In genomic region chr7:37449621-37450020, GRCh38 we compare ENCODE assay signal across 8 cellular contexts. TPM values are rescaled to one million over a fixed set of nuclear protein-coding genes. Genes with fewer than 3 reads are reported as not detected.
DNase-seq lines count a peak whose midpoint lies in the region; ATAC-seq and TF ChIP-seq lines count a peak whose summit lies in the region.

No MANE protein-coding gene starts in this region.

- H3F3A ChIP-seq in neural cell (ENCODE audit: insufficient read depth, low read length, poor library complexity, severe bottlenecking): no peaks in the 10 kb centered on the region

- peak overlapping the region; percentile 31 to 78 for H3K4me3 ChIP-seq in CD4-positive, alpha-beta memory T cell (ENCODE audit: low read length in 2 of 2)
- H3K4me3 ChIP-seq in HUES64 (ENCODE audit: low read length) (peak overlapping the region; percentile 73), neural cell (ENCODE audit: low read length) (peak overlapping the region; percentile 86)

- H2AFZ ChIP-seq in neural cell (ENCODE audit: low read depth, low read length): no peak overlapping the region

- peaks cover 36% of the 10 kb centered on the region for H3K4me1 ChIP-seq in CD4-positive, alpha-beta memory T cell (ENCODE audit: insufficient read depth, low read length)
- peaks cover 20% of the 10 kb centered on the region for H3K4me1 ChIP-seq in HUES64 (ENCODE audit: insufficient read depth, low read length)

- peak overlapping the region; percentile 85 for H3K27ac ChIP-seq in CD4-positive, alpha-beta memory T cell (ENCODE audit: low read depth, low read length)
- H3K27ac ChIP-seq in HUES64 (ENCODE audit: low read depth, low read length) (no peak overlapping the region), neural cell (ENCODE audit: low read length) (no peak overlapping the region)

- H3K9me2 ChIP-seq in neural cell (ENCODE audit: insufficient read depth, low read length): no peaks in the 10 kb centered on the region

- peaks cover 2 to 3% of the 10 kb centered on the region in 2 donors for H3K27me3 Mint-ChIP-seq in CD4-positive, alpha-beta memory T cell
- H3K27me3 Mint-ChIP-seq in central memory CD8-positive, alpha-beta T cell: no peaks in the 10 kb centered on the region

- intact Hi-C loops in CD4-positive, alpha-beta memory T cell (cut with micrococcal nuclease): loop anchor here (1.0 to 5.0 kb wide), 9 partner anchors 8 to 727 kb away; partner anchors contain the start of gene AOAH

- peak in 1 of 5 donors; percentile 39 for DNase-seq in CD4-positive, alpha-beta memory T cell
- DNase-seq in central memory CD8-positive, alpha-beta T cell (ENCODE audit: low spot score in 2 of 2): no peak
- DNase-seq in AML-193 (lab: John Stamatoyannopoulos, UW) (no peak), NCI-H1930 (lab: John Stamatoyannopoulos, UW) (no peak)

- peak overlapping the region; percentile 96 to 99 (median 98) for H3K27ac Mint-ChIP-seq in CD4-positive, alpha-beta memory T cell
- peak overlapping the region; percentile 97 for H3K27ac Mint-ChIP-seq in central memory CD8-positive, alpha-beta T cell (ENCODE audit: low read depth)

- peaks cover 0 to 13% (median 3%) of the 10 kb centered on the region in 8 donors for H3K9me3 Mint-ChIP-seq in CD4-positive, alpha-beta memory T cell
- no peaks in the 10 kb centered on the region for H3K9me3 Mint-ChIP-seq in central memory CD8-positive, alpha-beta T cell

- CTCF ChIA-PET in CD4-positive, alpha-beta memory T cell (lab: Charles Lee; ENCODE audit: partially characterized antibody): interaction anchor here (0.6 to 6.9 kb wide), 25 partner anchors 10 to 568 kb away, joined by 3 to 76 read pairs (median 5); no protein-coding TSS in a partner anchor

- H3K9me3 ChIP-seq in CD4-positive, alpha-beta memory T cell (ENCODE audit: control insufficient read depth in 1 of 2, low read length in 2 of 2): no peaks in the 10 kb centered on the region
- H3K9me3 ChIP-seq in HUES64 (ENCODE audit: insufficient read depth, low read depth, low read length) (no peaks in the 10 kb centered on the region), neural cell (ENCODE audit: low read length) (no peaks in the 10 kb centered on the region)

- H3K9ac ChIP-seq in HUES64 (ENCODE audit: low read depth, low read length) (no peak overlapping the region), neural cell (ENCODE audit: low read length) (no peak overlapping the region)

- no peak for TF ChIP-seq RAD21 in neural cell (conservative IDR thresholded peaks at IDR 0.05)

- H3K36me3 ChIP-seq in CD4-positive, alpha-beta memory T cell (ENCODE audit: insufficient read depth, low read length): no peaks in the 10 kb centered on the region
- H3K36me3 ChIP-seq in HUES64 (ENCODE audit: insufficient read depth, low read length) (no peaks in the 10 kb centered on the region), neural cell (ENCODE audit: insufficient read depth, low read length) (no peaks in the 10 kb centered on the region)

- no peak for TF ChIP-seq EP300 in neural cell (conservative IDR thresholded peaks at IDR 0.05; ENCODE audit: poor library complexity, severe bottlenecking)

- H3K27me3 ChIP-seq in CD4-positive, alpha-beta memory T cell (ENCODE audit: insufficient read depth, low read length): no peaks in the 10 kb centered on the region
- H3K27me3 ChIP-seq in HUES64 (ENCODE audit: insufficient read depth, low read length) (peaks cover 27% of the 10 kb centered on the region), neural cell (ENCODE audit: insufficient read depth, low read depth, low read length) (peaks cover 3% of the 10 kb centered on the region)

- H3K4me2 ChIP-seq in neural cell (ENCODE audit: low read length): peak overlapping the region; percentile 28

- peaks cover 6% of the 10 kb centered on the region for H3K79me2 ChIP-seq in neural cell (replicated peaks; ENCODE audit: insufficient read depth, low read length)

- no peak for ATAC-seq in central memory CD8-positive, alpha-beta T cell (replicated peaks; ENCODE audit: extremely low read depth, poor library complexity, severe bottlenecking)
- ATAC-seq in GM18502 (IDR thresholded peaks at IDR 0.05; ENCODE audit: poor library complexity, unreplicated experiment) (no peak), GM19467 (IDR thresholded peaks at IDR 0.05; ENCODE audit: unreplicated experiment) (no peak)

- peaks cover 34 to 54% (median 43%) of the 10 kb centered on the region in 4 donors for H3K4me1 Mint-ChIP-seq in CD4-positive, alpha-beta memory T cell
- H3K4me1 Mint-ChIP-seq in central memory CD8-positive, alpha-beta T cell: peaks cover 39% of the 10 kb centered on the region

- POLR2A ChIA-PET in CD4-positive, alpha-beta memory T cell (lab: Charles Lee; ENCODE audit: partially characterized antibody): interaction anchor here (0.7 to 7.3 kb wide), 26 partner anchors 8 to 1758 kb away, joined by 3 to 123 read pairs (median 5); partner anchors contain the start of gene SEPTIN7

- H3K36me3 Mint-ChIP-seq in CD4-positive, alpha-beta memory T cell: peaks cover 5 to 26% of the 10 kb centered on the region in 2 donors
- H3K36me3 Mint-ChIP-seq in central memory CD8-positive, alpha-beta T cell (ENCODE audit: insufficient read depth): peaks cover 23% of the 10 kb centered on the region

- 18% methylated on average over 5 of the region's 5 CpGs for WGBS in HUES64

- H4K20me1 ChIP-seq in neural cell (ENCODE audit: insufficient read depth): no peaks in the 10 kb centered on the region

- no peak for TF ChIP-seq CTCF in neural cell (IDR thresholded peaks at IDR 0.05; ENCODE audit: poor library complexity, severe bottlenecking)

- H3K4me3 Mint-ChIP-seq in CD4-positive, alpha-beta memory T cell: peak overlapping the region; percentile 91 to 98 (median 97)
- peak overlapping the region; percentile 96 for H3K4me3 Mint-ChIP-seq in central memory CD8-positive, alpha-beta T cell

TF ChIP-seq in neural cell, 6 proteins besides CTCF, POLR2A, EP300 and RAD21:
- no peak for TF ChIP-seq TAF1 (IDR thresholded peaks at IDR 0.05; ENCODE audit: low read depth)
- no peak for TF ChIP-seq POLR2AphosphoS5 (IDR thresholded peaks at IDR 0.05)
- TF ChIP-seq MXI1 (conservative IDR thresholded peaks at IDR 0.05; ENCODE audit: poor library complexity, severe bottlenecking): no peak
- TF ChIP-seq SMC3 (conservative IDR thresholded peaks at IDR 0.05; ENCODE audit: poor library complexity): no peak
- TF ChIP-seq, protein P1, sequence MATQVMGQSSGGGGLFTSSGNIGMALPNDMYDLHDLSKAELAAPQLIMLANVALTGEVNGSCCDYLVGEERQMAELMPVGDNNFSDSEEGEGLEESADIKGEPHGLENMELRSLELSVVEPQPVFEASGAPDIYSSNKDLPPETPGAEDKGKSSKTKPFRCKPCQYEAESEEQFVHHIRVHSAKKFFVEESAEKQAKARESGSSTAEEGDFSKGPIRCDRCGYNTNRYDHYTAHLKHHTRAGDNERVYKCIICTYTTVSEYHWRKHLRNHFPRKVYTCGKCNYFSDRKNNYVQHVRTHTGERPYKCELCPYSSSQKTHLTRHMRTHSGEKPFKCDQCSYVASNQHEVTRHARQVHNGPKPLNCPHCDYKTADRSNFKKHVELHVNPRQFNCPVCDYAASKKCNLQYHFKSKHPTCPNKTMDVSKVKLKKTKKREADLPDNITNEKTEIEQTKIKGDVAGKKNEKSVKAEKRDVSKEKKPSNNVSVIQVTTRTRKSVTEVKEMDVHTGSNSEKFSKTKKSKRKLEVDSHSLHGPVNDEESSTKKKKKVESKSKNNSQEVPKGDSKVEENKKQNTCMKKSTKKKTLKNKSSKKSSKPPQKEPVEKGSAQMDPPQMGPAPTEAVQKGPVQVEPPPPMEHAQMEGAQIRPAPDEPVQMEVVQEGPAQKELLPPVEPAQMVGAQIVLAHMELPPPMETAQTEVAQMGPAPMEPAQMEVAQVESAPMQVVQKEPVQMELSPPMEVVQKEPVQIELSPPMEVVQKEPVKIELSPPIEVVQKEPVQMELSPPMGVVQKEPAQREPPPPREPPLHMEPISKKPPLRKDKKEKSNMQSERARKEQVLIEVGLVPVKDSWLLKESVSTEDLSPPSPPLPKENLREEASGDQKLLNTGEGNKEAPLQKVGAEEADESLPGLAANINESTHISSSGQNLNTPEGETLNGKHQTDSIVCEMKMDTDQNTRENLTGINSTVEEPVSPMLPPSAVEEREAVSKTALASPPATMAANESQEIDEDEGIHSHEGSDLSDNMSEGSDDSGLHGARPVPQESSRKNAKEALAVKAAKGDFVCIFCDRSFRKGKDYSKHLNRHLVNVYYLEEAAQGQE (IDR thresholded peaks at IDR 0.05; ENCODE audit: borderline replicate concordance): no peak
- no peak for TF ChIP-seq EZH2 (IDR thresholded peaks at IDR 0.05; ENCODE audit: borderline replicate concordance, insufficient read depth, low read length, poor library complexity, severe bottlenecking)

RNA-seq across cellular contexts. Expression of gene ELMO1, which starts 1.0 kb away (rescaled TPM):
- 100 to 1,000 TPM; 123 to 131 TPM for total RNA-seq in CD4-positive, alpha-beta memory T cell
- 10 to 100 TPM; 45.1 to 99.4 TPM for polyA plus RNA-seq in CD4-positive, alpha-beta memory T cell
- polyA plus RNA-seq in HUES64 (2013, experiment 1 of 2): 8.5 TPM
- polyA plus RNA-seq in HUES64 (2013, experiment 2 of 2): 10.8 TPM
- polyA plus RNA-seq in neural cell: 12.2 and 18.1 TPM in 2 replicates
- 55.5 and 61.7 TPM in 2 replicates for polyA minus RNA-seq in neural cell
